ENCODE assay signal across 12 cellular contexts in the genomic region with DNA sequence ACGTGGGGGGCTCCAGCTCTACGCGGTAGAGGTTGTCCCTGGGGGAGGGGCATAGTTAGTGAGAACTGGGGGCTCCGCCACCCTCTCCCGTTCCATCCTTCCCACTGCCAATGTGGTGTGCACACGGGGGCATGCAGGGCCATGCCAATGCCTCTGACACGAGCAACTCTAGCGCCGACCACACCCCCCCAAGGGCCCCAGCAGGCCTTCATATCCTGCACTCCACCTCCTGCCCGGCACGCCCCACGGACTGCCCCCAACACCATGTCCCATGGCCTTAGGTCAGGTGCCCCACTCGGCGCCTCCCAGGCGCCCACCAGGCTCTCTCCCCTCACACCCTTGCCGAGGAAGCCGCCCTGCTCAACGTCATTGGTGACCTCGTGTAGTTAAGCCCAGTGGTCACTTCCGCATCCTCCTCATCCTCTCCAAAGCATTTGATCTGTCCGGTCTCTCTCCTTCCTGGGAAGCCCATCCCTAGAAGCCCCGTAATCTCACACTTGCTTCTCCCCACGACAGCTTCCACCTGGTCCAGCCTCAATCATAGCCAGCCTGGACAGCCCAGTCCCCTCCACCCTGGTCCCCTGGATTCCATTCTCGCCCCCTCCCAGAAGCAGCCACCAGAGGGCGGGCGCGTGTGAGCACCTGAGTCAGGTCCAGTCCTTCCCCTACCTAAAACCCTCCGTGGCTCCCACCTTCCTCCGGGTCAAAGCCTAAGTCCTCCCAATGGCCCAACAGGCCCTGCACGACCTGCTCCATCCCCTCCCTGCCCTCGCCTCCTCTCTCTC. TPM values are rescaled to one million over a fixed set of nuclear protein-coding genes. Genes with fewer than 3 reads are reported as not detected.
DNase-seq lines count a peak whose midpoint lies in the region; TF ChIP-seq lines count a peak whose summit lies in the region.
"Had no signal": no experiment of that assay in that cellular context is flagged by ENCODE, and none has a peak within 500 bp of the region (broad histone marks: within the 10 kb centered on the region; RNA-seq: fewer than 3 reads in every experiment).

No MANE protein-coding gene starts in this region.

- H3K27me3 ChIP-seq in uterus: no peaks in the 10 kb centered on the region

- peak overlapping the region in 1 of 2 donors; percentile 52 for H3K27ac ChIP-seq in uterus

- TF ChIP-seq CTCF in epithelial cell of proximal tubule (conservative IDR thresholded peaks at IDR 0.05; ENCODE audit: low read depth, low read length) (peak; percentile 32), uterus (IDR thresholded peaks at IDR 0.05) (no peak)

- DNase-seq in stimulated activated CD4-positive, alpha-beta T cell treated with anti-CD3 and anti-CD28 coated beads, Interleukin-4, amount 100 ng/mL, for 1 hour: peak; percentile 28
- DNase-seq in stimulated activated CD4-positive, alpha-beta T cell treated with anti-CD3 and anti-CD28 coated beads, Interleukin-1b, Interleukin-23, amount 100 ng/mL, for 48 hours: no peak
- DNase-seq in SK-MEL-5 (ENCODE audit: low read depth, low spot score): peak; percentile 38
- no peak for DNase-seq in epithelial cell of proximal tubule (ENCODE audit: low read depth)
- DNase-seq in uterus: no peak
- DNase-seq in head of caudate nucleus: no peak
- DNase-seq in ecto neural progenitor cell (ENCODE audit: low spot score): no peak
- DNase-seq in hypothalamus (lab: John Stamatoyannopoulos, UW): no peak

- intact Hi-C loops in uterus (cut with DNase I; ENCODE audit: low total_unique reads): no loop called here
- intact Hi-C loops in head of caudate nucleus (cut with DNase I): no loop called here

- H3K36me3 ChIP-seq in uterus: no peaks in the 10 kb centered on the region

- in situ Hi-C loops in SK-MEL-5 (cut with HindIII; ENCODE audit: low pct_unique_long_range_greater_than_20kb, low sequenced_read_pairs): no loop called here

- no peak for TF ChIP-seq POLR2A in uterus (IDR thresholded peaks at IDR 0.05)

- no peaks in the 10 kb centered on the region for H3K9me3 ChIP-seq in uterus
- H3K9me3 ChIP-seq: gastroesophageal sphincter had no signal

- H3K4me3 ChIP-seq in epithelial cell of proximal tubule (ENCODE audit: low read depth, low read length) (no peak overlapping the region), uterus (no peak overlapping the region)

- no peaks in the 10 kb centered on the region for H3K4me1 ChIP-seq in uterus

RNA-seq across cellular contexts. Expression of a gene that starts 2.1 kb away (rescaled TPM):
- 6.3 and 6.9 TPM in 2 replicates for total RNA-seq in SK-MEL-5 (2014; rRNA removed; shearing (Covaris generic))
- polyA plus RNA-seq in SK-MEL-5 (2015; cell fraction: cytosol; rRNA removed): 10.6 and 13.6 TPM in 2 replicates
- 3.9 and 5.1 TPM in 2 replicates for polyA plus RNA-seq in SK-MEL-5 (2015; cell fraction: nucleus; rRNA removed)
- 0.65 TPM in 1 of 2 replicates, not detected in the other for total RNA-seq in epithelial cell of proximal tubule
- total RNA-seq in uterus: 10 to 100 TPM in 1 of 4 donors, 1 to 10 TPM in 3; 1.8 to 48.1 (median 5.5) TPM
- total RNA-seq: T-helper 1 cell treated with Interleukin-12 subunit alpha and Interleukin-12 subunit beta and Interleukin-4 antibody, amounts not matched to agents 30 ng/mL and 1 ng/mL, for 36 hours had no signal
- polyA plus RNA-seq: naive thymus-derived CD4-positive, alpha-beta T cell had no signal

RNA-seq across cellular contexts. Expression of a gene that starts 17.5 kb away (rescaled TPM):
- total RNA-seq in SK-MEL-5 (2014; rRNA removed; shearing (Covaris generic)): 0.05 and 0.21 TPM in 2 replicates
- polyA plus RNA-seq in SK-MEL-5 (2015; cell fraction: cytosol; rRNA removed): 0.30 and 0.34 TPM in 2 replicates
- polyA plus RNA-seq in SK-MEL-5 (2015; cell fraction: nucleus; rRNA removed): 0.56 TPM in 1 of 2 replicates, not detected in the other
- total RNA-seq in epithelial cell of proximal tubule (0.35 TPM in 1 of 2 replicates, not detected in the other), uterus (1 to 10 TPM in 2 of 4 donors, under 1 TPM in 1, not detected in 1; 0.59 to 1.1 (median 1.1) TPM)
- total RNA-seq: CD8-positive, alpha-beta T cell had no signal

RNA-seq across cellular contexts. Expression of a gene that starts 22.4 kb away (rescaled TPM):
- 1.2 TPM in 1 of 2 replicates, not detected in the other for total RNA-seq in SK-MEL-5 (2014; rRNA removed; shearing (Covaris generic))
- 0.04 TPM in 1 of 2 replicates, not detected in the other for polyA plus RNA-seq in SK-MEL-5 (2015; cell fraction: cytosol; rRNA removed)
- 2.5 and 6.7 TPM in 2 replicates for polyA plus RNA-seq in SK-MEL-5 (2015; cell fraction: nucleus; rRNA removed)
- 0.06 TPM in 1 of 2 replicates, not detected in the other for total RNA-seq in epithelial cell of proximal tubule
- total RNA-seq in uterus: 10 to 100 TPM in 1 of 4 donors, 1 to 10 TPM in 3; 1.5 to 11.1 (median 3.0) TPM
- total RNA-seq: T-helper 1 cell treated with Interleukin-12 subunit alpha and Interleukin-12 subunit beta and Interleukin-4 antibody, amounts not matched to agents 30 ng/mL and 1 ng/mL, for 36 hours had no signal

RNA-seq across cellular contexts. Expression of a gene that starts 39.1 kb away (rescaled TPM):
- 0.05 TPM in 2 replicates for total RNA-seq in SK-MEL-5 (2014; rRNA removed; shearing (Covaris generic))
- polyA plus RNA-seq in SK-MEL-5 (2015; cell fraction: cytosol; rRNA removed): 0.01 and 0.03 TPM in 2 replicates
- 0.28 and 0.34 TPM in 2 replicates for polyA plus RNA-seq in SK-MEL-5 (2015; cell fraction: nucleus; rRNA removed)
- total RNA-seq in epithelial cell of proximal tubule (not detected in 2 replicates), uterus (10 to 100 TPM in 3 of 4 donors, 1 to 10 TPM in 1; 7.9 to 78.3 (median 16.2) TPM)
- total RNA-seq: T-helper 1 cell treated with Interleukin-12 subunit alpha and Interleukin-12 subunit beta and Interleukin-4 antibody, amounts not matched to agents 30 ng/mL and 1 ng/mL, for 36 hours had no signal

Comparison
In these comparisons a context has a peak if more than half of its experiments do, and no peak if none do; other contexts are left out.
1. DNase-seq: peak in stimulated activated CD4-positive, alpha-beta T cell treated with anti-CD3 and anti-CD28 coated beads, Interleukin-4, amount 100 ng/mL, for 1 hour (single experiment) and SK-MEL-5 (single experiment); none in stimulated activated CD4-positive, alpha-beta T cell treated with anti-CD3 and anti-CD28 coated beads, Interleukin-1b, Interleukin-23, amount 100 ng/mL, for 48 hours (single experiment), epithelial cell of proximal tubule (single experiment), uterus (0 of 2), head of caudate nucleus (0 of 42), ecto neural progenitor cell (single experiment) and hypothalamus (0 of 51).